ENCODE assay signal across 21 cellular contexts in genomic region chr14:63287661-63288483, GRCh38. TPM values are rescaled to one million over a fixed set of nuclear protein-coding genes. Genes with fewer than 3 reads are reported as not detected.
DNase-seq lines count a peak whose midpoint lies in the region; ATAC-seq, FAIRE-seq and TF ChIP-seq lines count a peak whose summit lies in the region.
"Had no signal": no experiment of that assay in that cellular context is flagged by ENCODE, and none has a peak within 500 bp of the region (broad histone marks: within the 10 kb centered on the region; RNA-seq: fewer than 3 reads in every experiment).

No MANE protein-coding gene starts in this region.

- DNase-seq in AG09309 (ENCODE audit: low read depth) (peak; percentile 4), GM04503 (ENCODE audit: low read depth) (peak; percentile 26), dedifferentiated amniotic fluid mesenchymal stem cell (ENCODE audit: extremely low spot score) (peak; percentile 65), keratinocyte (ENCODE audit: low read depth, low spot score) (peak; percentile 5), Peyer's patch (no peak)
- no peak for DNase-seq in activated naive CD4-positive, alpha-beta T cell (lab: John Stamatoyannopoulos, UW)
- DNase-seq: activated CD8-positive, alpha-beta memory T cell treated with anti-CD3 and anti-CD28 coated beads for 24 hours; activated naive CD4-positive, alpha-beta T cell treated with anti-CD3 and anti-CD28 coated beads, Interleukin-2, amount 10 ng/mL, durations not matched to agents 7 days and 5 days; activated T-cell treated with anti-CD3 and anti-CD28 coated beads, Interleukin-2, amount 50 U/mL, for 4 hours; cerebellar nuclear complex; effector memory CD4-positive, alpha-beta T cell; hippocampal formation; naive thymus-derived CD4-positive, alpha-beta T cell; NCI-H526; SHP77 had no signal

- dilution Hi-C loops in keratinocyte (cut with MboI; ENCODE audit: extremely low pct_ligation_motif_present, low sequenced_read_pairs) = no loop called here

- H3K4me2 ChIP-seq in keratinocyte (ENCODE audit: control insufficient read depth, extremely low read depth, insufficient read depth, low read depth, low read length) = no peak overlapping the region

- H3K4me3 ChIP-seq in AG09309 (ENCODE audit: control insufficient read depth, low read depth, low read length) = no peak overlapping the region
- H3K4me3 ChIP-seq in keratinocyte (ENCODE audit: control insufficient read depth in 2 of 3, extremely low read depth in 1 of 3, insufficient read depth in 2 of 3, low read depth in 1 of 3, low read length in 3 of 3) = no peak overlapping the region
- no peak overlapping the region for H3K4me3 ChIP-seq in Peyer's patch
- H3K4me3 ChIP-seq: right atrium auricular region, suprapubic skin had no signal

- H3K9me1 ChIP-seq in keratinocyte (ENCODE audit: control insufficient read depth, extremely low read depth, insufficient read depth, low read length) = no peaks in the 10 kb centered on the region

- ATAC-seq in HG02840 (IDR thresholded peaks at IDR 0.05; ENCODE audit: low FRiP score, unreplicated experiment) = no peak
- ATAC-seq: activated T-cell treated with anti-CD3 and anti-CD28 coated beads, Interleukin-2, amount 50 U/mL, for 4 hours; naive thymus-derived CD4-positive, alpha-beta T cell had no signal

- H3K27me3 ChIP-seq in keratinocyte (ENCODE audit: control insufficient read depth, extremely low read depth, insufficient read depth, low read length) (peaks cover 7% of the 10 kb centered on the region), Peyer's patch (no peaks in the 10 kb centered on the region)
- H3K27me3 ChIP-seq: right atrium auricular region, suprapubic skin had no signal

- TF ChIP-seq CTCF in AG09309 (IDR thresholded peaks at IDR 0.05; ENCODE audit: control insufficient read depth, insufficient read depth, low read depth, low read length, missing control alignments) (no peak), keratinocyte (optimal IDR thresholded peaks at IDR 0.05 in 1 of 3, IDR thresholded peaks at IDR 0.05 in 1 of 3, conservative IDR thresholded peaks at IDR 0.05 in 1 of 3; ENCODE audit: extremely low read depth in 1 of 3, insufficient read depth in 2 of 3, low read length in 3 of 3) (no peak), Peyer's patch (IDR thresholded peaks at IDR 0.05) (no peak)

- H3K79me2 ChIP-seq in keratinocyte (ENCODE audit: control insufficient read depth, insufficient read depth, low read length) = no peaks in the 10 kb centered on the region

- no peak for FAIRE-seq in keratinocyte (lab: Jason Lieb, UNC)

- no peaks in the 10 kb centered on the region for H3K9me3 ChIP-seq in keratinocyte (ENCODE audit: control insufficient read depth, low read depth, low read length)
- no peaks in the 10 kb centered on the region for H3K9me3 ChIP-seq in Peyer's patch
- H3K9me3 ChIP-seq: right atrium auricular region, suprapubic skin had no signal

- H4K20me1 ChIP-seq in keratinocyte (ENCODE audit: control insufficient read depth, extremely low read depth, insufficient read depth, low read length) = no peaks in the 10 kb centered on the region

- no peaks in the 10 kb centered on the region for H3K36me3 ChIP-seq in keratinocyte (ENCODE audit: control insufficient read depth in 2 of 2, extremely low read depth in 1 of 2, insufficient read depth in 2 of 2, low read length in 2 of 2)
- H3K36me3 ChIP-seq in Peyer's patch = no peaks in the 10 kb centered on the region
- H3K36me3 ChIP-seq: suprapubic skin had no signal

- no peak overlapping the region for H2AFZ ChIP-seq in keratinocyte (ENCODE audit: control insufficient read depth, low read length)

- no peak for TF ChIP-seq POLR2A in Peyer's patch (IDR thresholded peaks at IDR 0.05)

- H3K9ac ChIP-seq in keratinocyte (ENCODE audit: control insufficient read depth, extremely low read depth, insufficient read depth, low read length) = no peak overlapping the region

- H3K4me1 ChIP-seq in keratinocyte (ENCODE audit: control insufficient read depth, extremely low read depth, insufficient read depth, low read length) = no peaks in the 10 kb centered on the region
- no peaks in the 10 kb centered on the region for H3K4me1 ChIP-seq in Peyer's patch
- H3K4me1 ChIP-seq: suprapubic skin had no signal

- H3K27ac ChIP-seq in keratinocyte (ENCODE audit: control insufficient read depth, insufficient read depth, low read length) = no peak overlapping the region
- H3K27ac ChIP-seq in Peyer's patch = no peak overlapping the region
- H3K27ac ChIP-seq: right atrium auricular region, suprapubic skin had no signal

RNA-seq across cellular contexts. Expression of gene GPHB5, which starts 30.9 kb away (rescaled TPM):
- polyA plus RNA-seq in keratinocyte = not detected in 3 replicates
- not detected for polyA plus RNA-seq in keratinocyte (2011; ENCODE audit: low read depth)
- not detected in 2 replicates for polyA plus RNA-seq in keratinocyte (2011; cell fraction: cytosol; rRNA removed)
- polyA plus RNA-seq in keratinocyte (2011; cell fraction: nucleus; rRNA removed) = not detected in 2 replicates
- not detected in 2 replicates for polyA plus RNA-seq in keratinocyte (2012; ENCODE audit: low replicate concordance)
- not detected in 3 replicates for polyA minus RNA-seq in keratinocyte
- polyA minus RNA-seq in keratinocyte (2011; cell fraction: cytosol; rRNA and poly(A)+ RNA removed) = not detected
- not detected in 2 replicates for polyA minus RNA-seq in keratinocyte (2011; cell fraction: nucleus; rRNA and poly(A)+ RNA removed)
- not detected for total RNA-seq in Peyer's patch
- total RNA-seq: activated T-cell treated with anti-CD3 and anti-CD28 coated beads, Interleukin-2, amount 50 U/mL, for 4 hours; kidney epithelial cell; MCF 10A; naive thymus-derived CD4-positive, alpha-beta T cell; osteocyte; right atrium auricular region; suprapubic skin had no signal
- polyA plus RNA-seq: naive thymus-derived CD4-positive, alpha-beta T cell had no signal

Comparison
In these comparisons a context has a peak if more than half of its experiments do, and no peak if none do; other contexts are left out.
1. DNase-seq: peak in AG09309 (single experiment), GM04503 (single experiment), dedifferentiated amniotic fluid mesenchymal stem cell (single experiment) and keratinocyte (single experiment); none in Peyer's patch (0 of 3) and activated naive CD4-positive, alpha-beta T cell (0 of 4).